In genomic region chr5:54045077-54045792, GRCh38 we compare ENCODE assay signal across 13 cellular contexts.
"Had no signal": no experiment of that assay in that cellular context is flagged by ENCODE, and none has a peak within 500 bp of the region (broad histone marks: within the 10 kb centered on the region; RNA-seq: fewer than 3 reads in every experiment).

No MANE protein-coding gene starts in this region.

- H3K9me3 ChIP-seq: ovary, thyroid gland had no signal

- H3K27me3 ChIP-seq: brain microvascular endothelial cell, neural progenitor cell, ovary, thyroid gland had no signal

- H3K27ac ChIP-seq: brain microvascular endothelial cell, neural progenitor cell, ovary, skin epidermis, thyroid gland had no signal

- H3K9ac ChIP-seq: neural progenitor cell had no signal

- H3K4me1 ChIP-seq: thyroid gland had no signal

- H3K4me3 ChIP-seq: neural progenitor cell, ovary, skin epidermis, thyroid gland had no signal

- H3K36me3 ChIP-seq: brain microvascular endothelial cell, neural progenitor cell, ovary, thyroid gland had no signal

- ATAC-seq: activated CD8-positive, alpha-beta memory T cell treated with anti-CD3 and anti-CD28 coated beads, Interleukin-2, amount 10 ng/mL, durations not matched to agents 7 days and 5 days; activated naive CD4-positive, alpha-beta T cell treated with anti-CD3 and anti-CD28 coated beads, Interleukin-2, amount 50 U/mL, for 72 hours; T-helper 17 cell had no signal

- DNase-seq: activated CD8-positive, alpha-beta memory T cell treated with anti-CD3 and anti-CD28 coated beads, Interleukin-2, amount 10 ng/mL, durations not matched to agents 7 days and 5 days; activated effector memory CD4-positive, alpha-beta T cell treated with Interleukin-2 at 50 U/mL for 16 hours; activated T-cell treated with anti-CD3 and anti-CD28 coated beads, Interleukin-2, amount 50 U/mL, for 24 hours; amygdala; brain microvascular endothelial cell; dermis blood vessel endothelial cell; endodermal cell; ovary; T-helper 17 cell; thyroid gland had no signal
